In the genomic region with DNA sequence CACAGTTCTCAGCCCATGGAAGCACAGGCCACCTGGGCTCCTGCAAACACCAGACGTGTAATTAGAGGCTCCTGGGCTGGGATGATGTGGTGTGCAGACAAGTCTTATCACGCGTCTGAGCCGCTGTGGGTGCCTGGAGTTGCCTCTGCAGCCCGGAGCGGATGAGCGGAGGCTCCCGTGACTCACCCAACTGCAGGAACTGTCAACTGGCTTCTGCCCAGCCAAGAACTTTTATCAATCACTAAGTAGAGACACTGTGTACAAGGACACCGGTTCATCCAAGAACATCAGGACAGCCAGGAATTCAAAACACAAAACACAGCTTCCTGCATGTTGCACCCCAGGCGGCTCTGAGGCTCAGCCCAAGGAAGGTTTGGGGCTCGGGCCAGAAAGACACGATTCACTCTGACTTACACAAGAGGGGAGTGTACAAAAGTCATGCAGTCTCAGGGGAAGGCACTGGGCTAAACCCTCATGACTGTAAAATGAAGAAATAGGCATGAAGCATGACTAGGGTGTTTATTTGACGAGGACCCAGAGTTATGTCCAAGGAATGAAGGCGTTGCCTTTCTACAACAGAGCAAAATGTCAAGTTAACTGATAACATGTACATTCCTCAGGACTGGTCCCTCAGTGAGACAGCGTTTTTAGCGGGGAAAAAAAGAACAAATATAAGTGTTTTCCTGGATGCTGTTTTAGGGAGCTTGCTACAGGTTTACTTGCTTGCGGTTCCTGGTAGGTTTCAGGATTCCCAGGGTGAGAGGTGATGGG, we compare ENCODE assay signal across 1 cellular context.
TF ChIP-seq lines count a peak whose summit lies in the region.

No MANE protein-coding gene starts in this region.

TF ChIP-seq in K562, 482 proteins besides CTCF, POLR2A, EP300 and RAD21 (continues in another document):
- TF ChIP-seq CC2D1A (IDR thresholded peaks at IDR 0.05): peak; percentile 68; the same call in 1 of the 2 replicates
- TF ChIP-seq ZNF316 (IDR thresholded peaks at IDR 0.05): peak; percentile 84
- peak; percentile 60; the same call in 1 of the 2 replicates for TF ChIP-seq SMARCC2 (IDR thresholded peaks at IDR 0.05; ENCODE audit: low read depth)
- TF ChIP-seq, protein P1, sequence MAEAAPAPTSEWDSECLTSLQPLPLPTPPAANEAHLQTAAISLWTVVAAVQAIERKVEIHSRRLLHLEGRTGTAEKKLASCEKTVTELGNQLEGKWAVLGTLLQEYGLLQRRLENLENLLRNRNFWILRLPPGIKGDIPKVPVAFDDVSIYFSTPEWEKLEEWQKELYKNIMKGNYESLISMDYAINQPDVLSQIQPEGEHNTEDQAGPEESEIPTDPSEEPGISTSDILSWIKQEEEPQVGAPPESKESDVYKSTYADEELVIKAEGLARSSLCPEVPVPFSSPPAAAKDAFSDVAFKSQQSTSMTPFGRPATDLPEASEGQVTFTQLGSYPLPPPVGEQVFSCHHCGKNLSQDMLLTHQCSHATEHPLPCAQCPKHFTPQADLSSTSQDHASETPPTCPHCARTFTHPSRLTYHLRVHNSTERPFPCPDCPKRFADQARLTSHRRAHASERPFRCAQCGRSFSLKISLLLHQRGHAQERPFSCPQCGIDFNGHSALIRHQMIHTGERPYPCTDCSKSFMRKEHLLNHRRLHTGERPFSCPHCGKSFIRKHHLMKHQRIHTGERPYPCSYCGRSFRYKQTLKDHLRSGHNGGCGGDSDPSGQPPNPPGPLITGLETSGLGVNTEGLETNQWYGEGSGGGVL (CRISPR knock-in tag; IDR thresholded peaks at IDR 0.05): no peak
- no peak for TF ChIP-seq ZNF551 (CRISPR knock-in tag; IDR thresholded peaks at IDR 0.05)
- no peak for TF ChIP-seq ZNF77 (CRISPR knock-in tag; IDR thresholded peaks at IDR 0.05)
- no peak for TF ChIP-seq FOXA1 (IDR thresholded peaks at IDR 0.05; ENCODE audit: borderline replicate concordance)
- TF ChIP-seq, protein P2, sequence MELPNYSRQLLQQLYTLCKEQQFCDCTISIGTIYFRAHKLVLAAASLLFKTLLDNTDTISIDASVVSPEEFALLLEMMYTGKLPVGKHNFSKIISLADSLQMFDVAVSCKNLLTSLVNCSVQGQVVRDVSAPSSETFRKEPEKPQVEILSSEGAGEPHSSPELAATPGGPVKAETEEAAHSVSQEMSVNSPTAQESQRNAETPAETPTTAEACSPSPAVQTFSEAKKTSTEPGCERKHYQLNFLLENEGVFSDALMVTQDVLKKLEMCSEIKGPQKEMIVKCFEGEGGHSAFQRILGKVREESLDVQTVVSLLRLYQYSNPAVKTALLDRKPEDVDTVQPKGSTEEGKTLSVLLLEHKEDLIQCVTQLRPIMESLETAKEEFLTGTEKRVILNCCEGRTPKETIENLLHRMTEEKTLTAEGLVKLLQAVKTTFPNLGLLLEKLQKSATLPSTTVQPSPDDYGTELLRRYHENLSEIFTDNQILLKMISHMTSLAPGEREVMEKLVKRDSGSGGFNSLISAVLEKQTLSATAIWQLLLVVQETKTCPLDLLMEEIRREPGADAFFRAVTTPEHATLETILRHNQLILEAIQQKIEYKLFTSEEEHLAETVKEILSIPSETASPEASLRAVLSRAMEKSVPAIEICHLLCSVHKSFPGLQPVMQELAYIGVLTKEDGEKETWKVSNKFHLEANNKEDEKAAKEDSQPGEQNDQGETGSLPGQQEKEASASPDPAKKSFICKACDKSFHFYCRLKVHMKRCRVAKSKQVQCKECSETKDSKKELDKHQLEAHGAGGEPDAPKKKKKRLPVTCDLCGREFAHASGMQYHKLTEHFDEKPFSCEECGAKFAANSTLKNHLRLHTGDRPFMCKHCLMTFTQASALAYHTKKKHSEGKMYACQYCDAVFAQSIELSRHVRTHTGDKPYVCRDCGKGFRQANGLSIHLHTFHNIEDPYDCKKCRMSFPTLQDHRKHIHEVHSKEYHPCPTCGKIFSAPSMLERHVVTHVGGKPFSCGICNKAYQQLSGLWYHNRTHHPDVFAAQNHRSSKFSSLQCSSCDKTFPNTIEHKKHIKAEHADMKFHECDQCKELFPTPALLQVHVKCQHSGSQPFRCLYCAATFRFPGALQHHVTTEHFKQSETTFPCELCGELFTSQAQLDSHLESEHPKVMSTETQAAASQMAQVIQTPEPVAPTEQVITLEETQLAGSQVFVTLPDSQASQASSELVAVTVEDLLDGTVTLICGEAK (IDR thresholded peaks at IDR 0.05): no peak
- TF ChIP-seq, protein P2 (CRISPR knock-in tag; IDR thresholded peaks at IDR 0.05): no peak
- no peak for TF ChIP-seq ZFP1 (CRISPR knock-in tag; IDR thresholded peaks at IDR 0.05)
- peak; percentile 84 for TF ChIP-seq JUN (IDR thresholded peaks at IDR 0.05; ENCODE audit: borderline replicate concordance, low read depth, low read length)
- no peak for TF ChIP-seq JUN (CRISPR knock-in tag; IDR thresholded peaks at IDR 0.05; ENCODE audit: borderline replicate concordance)
- TF ChIP-seq, protein P3, sequence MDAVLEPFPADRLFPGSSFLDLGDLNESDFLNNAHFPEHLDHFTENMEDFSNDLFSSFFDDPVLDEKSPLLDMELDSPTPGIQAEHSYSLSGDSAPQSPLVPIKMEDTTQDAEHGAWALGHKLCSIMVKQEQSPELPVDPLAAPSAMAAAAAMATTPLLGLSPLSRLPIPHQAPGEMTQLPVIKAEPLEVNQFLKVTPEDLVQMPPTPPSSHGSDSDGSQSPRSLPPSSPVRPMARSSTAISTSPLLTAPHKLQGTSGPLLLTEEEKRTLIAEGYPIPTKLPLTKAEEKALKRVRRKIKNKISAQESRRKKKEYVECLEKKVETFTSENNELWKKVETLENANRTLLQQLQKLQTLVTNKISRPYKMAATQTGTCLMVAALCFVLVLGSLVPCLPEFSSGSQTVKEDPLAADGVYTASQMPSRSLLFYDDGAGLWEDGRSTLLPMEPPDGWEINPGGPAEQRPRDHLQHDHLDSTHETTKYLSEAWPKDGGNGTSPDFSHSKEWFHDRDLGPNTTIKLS (IDR thresholded peaks at IDR 0.05; ENCODE audit: borderline replicate concordance, low read depth): 0 out of 2 replicates have a peak, but pooled peaks have one; percentile 13
- peak; percentile 88 for TF ChIP-seq STAT5A (IDR thresholded peaks at IDR 0.05; ENCODE audit: borderline replicate concordance, low read length)
- TF ChIP-seq ZNF217 (CRISPR knock-in tag; IDR thresholded peaks at IDR 0.05): no peak
- TF ChIP-seq ZNF695 (CRISPR knock-in tag; IDR thresholded peaks at IDR 0.05): no peak
- TF ChIP-seq NONO (IDR thresholded peaks at IDR 0.05; ENCODE audit: low read depth in 2 of 2, low read length in 1 of 2): no peak
- no peak for TF ChIP-seq HNRNPUL1 (IDR thresholded peaks at IDR 0.05; ENCODE audit: low read length)
- TF ChIP-seq PTTG1 (tag; IDR thresholded peaks at IDR 0.05; ENCODE audit: low read depth): no peak
- TF ChIP-seq SRSF7 (optimal IDR thresholded peaks at IDR 0.05; ENCODE audit: low read depth, low read length): no peak
- TF ChIP-seq, protein P4, sequence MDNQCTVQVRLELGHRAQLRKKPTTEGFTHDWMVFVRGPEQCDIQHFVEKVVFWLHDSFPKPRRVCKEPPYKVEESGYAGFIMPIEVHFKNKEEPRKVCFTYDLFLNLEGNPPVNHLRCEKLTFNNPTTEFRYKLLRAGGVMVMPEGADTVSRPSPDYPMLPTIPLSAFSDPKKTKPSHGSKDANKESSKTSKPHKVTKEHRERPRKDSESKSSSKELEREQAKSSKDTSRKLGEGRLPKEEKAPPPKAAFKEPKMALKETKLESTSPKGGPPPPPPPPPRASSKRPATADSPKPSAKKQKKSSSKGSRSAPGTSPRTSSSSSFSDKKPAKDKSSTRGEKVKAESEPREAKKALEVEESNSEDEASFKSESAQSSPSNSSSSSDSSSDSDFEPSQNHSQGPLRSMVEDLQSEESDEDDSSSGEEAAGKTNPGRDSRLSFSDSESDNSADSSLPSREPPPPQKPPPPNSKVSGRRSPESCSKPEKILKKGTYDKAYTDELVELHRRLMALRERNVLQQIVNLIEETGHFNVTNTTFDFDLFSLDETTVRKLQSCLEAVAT (IDR thresholded peaks at IDR 0.05): 0 out of 4 replicates have a peak, but pooled peaks of 1 of the 2 experiments have one; percentile 29
- TF ChIP-seq ARID1B (IDR thresholded peaks at IDR 0.05): peak; percentile 93
- no peak for TF ChIP-seq ERF (CRISPR knock-in tag; IDR thresholded peaks at IDR 0.05)
- TF ChIP-seq, protein P5, sequence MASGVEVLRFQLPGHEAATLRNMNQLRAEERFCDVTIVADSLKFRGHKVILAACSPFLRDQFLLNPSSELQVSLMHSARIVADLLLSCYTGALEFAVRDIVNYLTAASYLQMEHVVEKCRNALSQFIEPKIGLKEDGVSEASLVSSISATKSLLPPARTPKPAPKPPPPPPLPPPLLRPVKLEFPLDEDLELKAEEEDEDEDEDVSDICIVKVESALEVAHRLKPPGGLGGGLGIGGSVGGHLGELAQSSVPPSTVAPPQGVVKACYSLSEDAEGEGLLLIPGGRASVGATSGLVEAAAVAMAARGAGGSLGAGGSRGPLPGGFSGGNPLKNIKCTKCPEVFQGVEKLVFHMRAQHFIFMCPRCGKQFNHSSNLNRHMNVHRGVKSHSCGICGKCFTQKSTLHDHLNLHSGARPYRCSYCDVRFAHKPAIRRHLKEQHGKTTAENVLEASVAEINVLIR (CRISPR knock-in tag; IDR thresholded peaks at IDR 0.05): 0 out of 2 replicates have a peak, but pooled peaks have one; percentile 29
- TF ChIP-seq HNRNPH1 (optimal IDR thresholded peaks at IDR 0.05; ENCODE audit: low read depth, low read length): no peak
- TF ChIP-seq SETDB1 (IDR thresholded peaks at IDR 0.05; ENCODE audit: low read length): no peak
- TF ChIP-seq, protein P6, sequence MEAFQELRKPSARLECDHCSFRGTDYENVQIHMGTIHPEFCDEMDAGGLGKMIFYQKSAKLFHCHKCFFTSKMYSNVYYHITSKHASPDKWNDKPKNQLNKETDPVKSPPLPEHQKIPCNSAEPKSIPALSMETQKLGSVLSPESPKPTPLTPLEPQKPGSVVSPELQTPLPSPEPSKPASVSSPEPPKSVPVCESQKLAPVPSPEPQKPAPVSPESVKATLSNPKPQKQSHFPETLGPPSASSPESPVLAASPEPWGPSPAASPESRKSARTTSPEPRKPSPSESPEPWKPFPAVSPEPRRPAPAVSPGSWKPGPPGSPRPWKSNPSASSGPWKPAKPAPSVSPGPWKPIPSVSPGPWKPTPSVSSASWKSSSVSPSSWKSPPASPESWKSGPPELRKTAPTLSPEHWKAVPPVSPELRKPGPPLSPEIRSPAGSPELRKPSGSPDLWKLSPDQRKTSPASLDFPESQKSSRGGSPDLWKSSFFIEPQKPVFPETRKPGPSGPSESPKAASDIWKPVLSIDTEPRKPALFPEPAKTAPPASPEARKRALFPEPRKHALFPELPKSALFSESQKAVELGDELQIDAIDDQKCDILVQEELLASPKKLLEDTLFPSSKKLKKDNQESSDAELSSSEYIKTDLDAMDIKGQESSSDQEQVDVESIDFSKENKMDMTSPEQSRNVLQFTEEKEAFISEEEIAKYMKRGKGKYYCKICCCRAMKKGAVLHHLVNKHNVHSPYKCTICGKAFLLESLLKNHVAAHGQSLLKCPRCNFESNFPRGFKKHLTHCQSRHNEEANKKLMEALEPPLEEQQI (IDR thresholded peaks at IDR 0.05): no peak; the same call in 1 of the 2 replicates
- no peak for TF ChIP-seq NFRKB (IDR thresholded peaks at IDR 0.05; ENCODE audit: low read depth)
- TF ChIP-seq PCBP2 (IDR thresholded peaks at IDR 0.05; ENCODE audit: low read depth, low read length, poor library complexity, severe bottlenecking): no peak
- no peak for TF ChIP-seq KAT7 (CRISPR knock-in tag; IDR thresholded peaks at IDR 0.05; ENCODE audit: borderline replicate concordance)
- TF ChIP-seq, protein P7, sequence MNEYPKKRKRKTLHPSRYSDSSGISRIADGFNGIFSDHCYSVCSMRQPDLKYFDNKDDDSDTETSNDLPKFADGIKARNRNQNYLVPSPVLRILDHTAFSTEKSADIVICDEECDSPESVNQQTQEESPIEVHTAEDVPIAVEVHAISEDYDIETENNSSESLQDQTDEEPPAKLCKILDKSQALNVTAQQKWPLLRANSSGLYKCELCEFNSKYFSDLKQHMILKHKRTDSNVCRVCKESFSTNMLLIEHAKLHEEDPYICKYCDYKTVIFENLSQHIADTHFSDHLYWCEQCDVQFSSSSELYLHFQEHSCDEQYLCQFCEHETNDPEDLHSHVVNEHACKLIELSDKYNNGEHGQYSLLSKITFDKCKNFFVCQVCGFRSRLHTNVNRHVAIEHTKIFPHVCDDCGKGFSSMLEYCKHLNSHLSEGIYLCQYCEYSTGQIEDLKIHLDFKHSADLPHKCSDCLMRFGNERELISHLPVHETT (CRISPR knock-in tag; conservative IDR thresholded peaks at IDR 0.05 in 1 of 2, IDR thresholded peaks at IDR 0.05 in 1 of 2): peak in 1 of 2 experiments; percentile 70; a peak in 1 of 4 replicates
- TF ChIP-seq, protein P8, sequence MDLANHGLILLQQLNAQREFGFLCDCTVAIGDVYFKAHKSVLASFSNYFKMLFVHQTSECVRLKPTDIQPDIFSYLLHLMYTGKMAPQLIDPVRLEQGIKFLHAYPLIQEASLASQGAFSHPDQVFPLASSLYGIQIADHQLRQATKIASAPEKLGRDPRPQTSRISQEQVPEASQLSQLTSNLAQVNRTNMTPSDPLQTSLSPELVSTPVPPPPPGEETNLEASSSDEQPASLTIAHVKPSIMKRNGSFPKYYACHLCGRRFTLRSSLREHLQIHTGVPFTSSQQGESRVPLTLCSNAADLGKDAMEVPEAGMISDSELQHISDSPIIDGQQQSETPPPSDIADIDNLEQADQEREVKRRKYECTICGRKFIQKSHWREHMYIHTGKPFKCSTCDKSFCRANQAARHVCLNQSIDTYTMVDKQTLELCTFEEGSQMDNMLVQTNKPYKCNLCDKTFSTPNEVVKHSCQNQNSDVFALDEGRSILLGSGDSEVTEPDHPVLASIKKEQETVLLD (IDR thresholded peaks at IDR 0.05): peak; percentile 66
- no peak for TF ChIP-seq CHD4 (IDR thresholded peaks at IDR 0.05; ENCODE audit: insufficient read depth, insufficient replicate concordance, low read depth, low read length, poor library complexity, severe bottlenecking)
- no peak for TF ChIP-seq ESRRB (CRISPR knock-in tag; IDR thresholded peaks at IDR 0.05; ENCODE audit: borderline replicate concordance)
